In genomic region chr7:127793582-127793981, GRCh38 we compare ENCODE assay signal across 27 cellular contexts.
DNase-seq lines count a peak whose midpoint lies in the region; ATAC-seq and TF ChIP-seq lines count a peak whose summit lies in the region.
"Had no signal": no experiment of that assay in that cellular context is flagged by ENCODE, and none has a peak within 500 bp of the region (broad histone marks: within the 10 kb centered on the region; RNA-seq: fewer than 3 reads in every experiment).

No MANE protein-coding gene starts in this region.

- H3K4me3 ChIP-seq in naive thymus-derived CD4-positive, alpha-beta T cell (ENCODE audit: low read length), result no peak overlapping the region
- H3K4me3 ChIP-seq: coronary artery, suprapubic skin, vagina had no signal

- no peaks in the 10 kb centered on the region for H3K27me3 Mint-ChIP-seq in T-helper 17 cell
- no peaks in the 10 kb centered on the region for H3K27me3 Mint-ChIP-seq in naive thymus-derived CD4-positive, alpha-beta T cell
- H3K27me3 Mint-ChIP-seq in activated naive CD4-positive, alpha-beta T cell treated with anti-CD3 and anti-CD28 coated beads, Interleukin-2, amount 10 ng/mL, durations not matched to agents 7 days and 5 days, result no peaks in the 10 kb centered on the region
- H3K27me3 Mint-ChIP-seq: CD4-positive, alpha-beta memory T cell had no signal

- intact Hi-C loops in naive thymus-derived CD4-positive, alpha-beta T cell (cut with micrococcal nuclease), result loop anchor here in 1 of 2 donors (2.0 kb wide), 1 partner anchor 85 kb away; no protein-coding TSS in a partner anchor

- H3K36me3 ChIP-seq in naive thymus-derived CD4-positive, alpha-beta T cell (ENCODE audit: control insufficient read depth in 2 of 3, insufficient read depth in 3 of 3, low read length in 3 of 3), result no peaks in the 10 kb centered on the region
- H3K36me3 ChIP-seq: suprapubic skin, vagina had no signal

- CTCF ChIA-PET in naive thymus-derived CD4-positive, alpha-beta T cell (lab: Charles Lee), result interaction anchor here (2.0 to 2.2 kb wide), 2 partner anchors 10 to 14 kb away, joined by 5 to 6 read pairs; no protein-coding TSS in a partner anchor
- CTCF ChIA-PET in activated naive CD4-positive, alpha-beta T cell treated with anti-CD3 and anti-CD28 coated beads, Interleukin-2, amount 10 ng/mL, durations not matched to agents 7 days and 5 days (lab: Charles Lee), result interaction anchor here (1.1 to 1.6 kb wide), 3 partner anchors 10 to 237 kb away, joined by 3 to 9 read pairs (median 3); no protein-coding TSS in a partner anchor

- DNase-seq in T-helper 17 cell (no peak), DMS 273 treated with DMSO at 0.1 percent for 48 hours (lab: John Stamatoyannopoulos, UW) (no peak)
- DNase-seq in naive thymus-derived CD4-positive, alpha-beta T cell, result no peak
- DNase-seq in stimulated activated CD4-positive, alpha-beta T cell treated with anti-CD3 and anti-CD28 coated beads, Interleukin-12 subunit alpha, Interleukin-12 subunit beta, amount 100 ng/mL, for 4 hours, result no peak
- DNase-seq in activated naive CD4-positive, alpha-beta T cell treated with anti-CD3 and anti-CD28 coated beads, Interleukin-2, amount 10 ng/mL, durations not matched to agents 7 days and 5 days, result no peak
- DNase-seq: activated CD4-positive, alpha-beta T cell treated with anti-CD3 and anti-CD28 coated beads for 1 hour; activated naive CD4-positive, alpha-beta T cell; activated T-cell treated with anti-CD3 and anti-CD28 coated beads, Interleukin-2, amount 50 U/mL, for 1 hour; amniotic stem cell; CD4-positive, alpha-beta memory T cell; DMS153; GOT3; kidney; mesenchymal stem cell; MV-4-11; natural killer cell; NCI-H1694; NCI-H526 treated with DMSO at 0.1 percent for 48 hours had no signal

- peaks cover 47% of the 10 kb centered on the region for H3K4me1 Mint-ChIP-seq in T-helper 17 cell
- peaks cover 5 to 62% (median 51%) of the 10 kb centered on the region in 7 donors for H3K4me1 Mint-ChIP-seq in naive thymus-derived CD4-positive, alpha-beta T cell
- H3K4me1 Mint-ChIP-seq in activated naive CD4-positive, alpha-beta T cell treated with anti-CD3 and anti-CD28 coated beads, Interleukin-2, amount 10 ng/mL, durations not matched to agents 7 days and 5 days, result no peaks in the 10 kb centered on the region

- no peak overlapping the region for H3K4me3 Mint-ChIP-seq in T-helper 17 cell
- no peak overlapping the region for H3K4me3 Mint-ChIP-seq in naive thymus-derived CD4-positive, alpha-beta T cell
- H3K4me3 Mint-ChIP-seq in activated naive CD4-positive, alpha-beta T cell treated with anti-CD3 and anti-CD28 coated beads, Interleukin-2, amount 10 ng/mL, durations not matched to agents 7 days and 5 days, result no peak overlapping the region
- H3K4me3 Mint-ChIP-seq: CD4-positive, alpha-beta memory T cell; natural killer cell had no signal

- no peak overlapping the region for H3K27ac Mint-ChIP-seq in T-helper 17 cell
- H3K27ac Mint-ChIP-seq in naive thymus-derived CD4-positive, alpha-beta T cell, result no peak overlapping the region
- H3K27ac Mint-ChIP-seq in activated naive CD4-positive, alpha-beta T cell treated with anti-CD3 and anti-CD28 coated beads, Interleukin-2, amount 10 ng/mL, durations not matched to agents 7 days and 5 days, result no peak overlapping the region
- H3K27ac Mint-ChIP-seq: natural killer cell had no signal

- no peaks in the 10 kb centered on the region for H3K36me3 Mint-ChIP-seq in T-helper 17 cell (ENCODE audit: low read depth)
- peaks cover 1 to 48% (median 3%) of the 10 kb centered on the region in 5 donors for H3K36me3 Mint-ChIP-seq in naive thymus-derived CD4-positive, alpha-beta T cell
- H3K36me3 Mint-ChIP-seq in activated naive CD4-positive, alpha-beta T cell treated with anti-CD3 and anti-CD28 coated beads, Interleukin-2, amount 10 ng/mL, durations not matched to agents 7 days and 5 days, result no peaks in the 10 kb centered on the region
- H3K36me3 Mint-ChIP-seq: natural killer cell had no signal

- POLR2A ChIA-PET in naive thymus-derived CD4-positive, alpha-beta T cell (lab: Charles Lee), result no interaction called here

- ATAC-seq in GM18858 (IDR thresholded peaks at IDR 0.05; ENCODE audit: unreplicated experiment) (peak; percentile 68), HG02759 (IDR thresholded peaks at IDR 0.05; ENCODE audit: unreplicated experiment) (peak; percentile 67), T-helper 17 cell (peak; percentile 54), SK-N-SH treated with all-trans-retinoic acid at 6 μM for 48 hours (no peak)
- ATAC-seq in naive thymus-derived CD4-positive, alpha-beta T cell, result peak; percentile 41

- H3K9me3 Mint-ChIP-seq in naive thymus-derived CD4-positive, alpha-beta T cell, result peaks cover 0 to 2% (median 0%) of the 10 kb centered on the region in 11 donors
- H3K9me3 Mint-ChIP-seq in activated naive CD4-positive, alpha-beta T cell treated with anti-CD3 and anti-CD28 coated beads, Interleukin-2, amount 10 ng/mL, durations not matched to agents 7 days and 5 days, result no peaks in the 10 kb centered on the region
- H3K9me3 Mint-ChIP-seq: CD4-positive, alpha-beta memory T cell; natural killer cell had no signal

- no peaks in the 10 kb centered on the region for H3K27me3 ChIP-seq in naive thymus-derived CD4-positive, alpha-beta T cell (ENCODE audit: control insufficient read depth in 2 of 2, insufficient read depth in 2 of 2, low read length in 2 of 2)
- H3K27me3 ChIP-seq: suprapubic skin, vagina had no signal

- no peaks in the 10 kb centered on the region for H3K4me1 ChIP-seq in naive thymus-derived CD4-positive, alpha-beta T cell (ENCODE audit: control insufficient read depth in 2 of 2, insufficient read depth in 2 of 2, low read length in 2 of 2)
- H3K4me1 ChIP-seq: parathyroid adenoma, suprapubic skin had no signal

- H3K9me3 ChIP-seq in T-helper 17 cell (ENCODE audit: control insufficient read depth, low read length, poor library complexity, severe bottlenecking), result no peaks in the 10 kb centered on the region
- H3K9me3 ChIP-seq in naive thymus-derived CD4-positive, alpha-beta T cell (ENCODE audit: control insufficient read depth in 2 of 3, low read length in 3 of 3), result no peaks in the 10 kb centered on the region
- H3K9me3 ChIP-seq: suprapubic skin, vagina had no signal

- no peak overlapping the region for H3K27ac ChIP-seq in naive thymus-derived CD4-positive, alpha-beta T cell (ENCODE audit: low read depth, low read length)
- H3K27ac ChIP-seq: KMS-11, parathyroid adenoma, RWPE1, suprapubic skin, vagina had no signal

TF ChIP-seq in SK-N-SH treated with all-trans-retinoic acid at 6 μM for 48 hours, 23 proteins besides CTCF, POLR2A, EP300 and RAD21 (continues in another document):
- TF ChIP-seq, protein P1, sequence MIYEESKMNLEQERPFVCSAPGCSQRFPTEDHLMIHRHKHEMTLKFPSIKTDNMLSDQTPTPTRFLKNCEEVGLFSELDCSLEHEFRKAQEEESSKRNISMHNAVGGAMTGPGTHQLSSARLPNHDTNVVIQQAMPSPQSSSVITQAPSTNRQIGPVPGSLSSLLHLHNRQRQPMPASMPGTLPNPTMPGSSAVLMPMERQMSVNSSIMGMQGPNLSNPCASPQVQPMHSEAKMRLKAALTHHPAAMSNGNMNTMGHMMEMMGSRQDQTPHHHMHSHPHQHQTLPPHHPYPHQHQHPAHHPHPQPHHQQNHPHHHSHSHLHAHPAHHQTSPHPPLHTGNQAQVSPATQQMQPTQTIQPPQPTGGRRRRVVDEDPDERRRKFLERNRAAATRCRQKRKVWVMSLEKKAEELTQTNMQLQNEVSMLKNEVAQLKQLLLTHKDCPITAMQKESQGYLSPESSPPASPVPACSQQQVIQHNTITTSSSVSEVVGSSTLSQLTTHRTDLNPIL (CRISPR knock-in tag; IDR thresholded peaks at IDR 0.05; ENCODE audit: low read depth), result no peak
- TF ChIP-seq RARB (CRISPR knock-in tag; IDR thresholded peaks at IDR 0.05) (no peak), PPARA (CRISPR knock-in tag; IDR thresholded peaks at IDR 0.05; ENCODE audit: borderline replicate concordance) (no peak), POU6F1 (CRISPR knock-in tag; IDR thresholded peaks at IDR 0.05; ENCODE audit: borderline replicate concordance, low read depth) (no peak), GLIS3 (CRISPR knock-in tag; IDR thresholded peaks at IDR 0.05) (no peak), ARNTL (CRISPR knock-in tag; IDR thresholded peaks at IDR 0.05; ENCODE audit: borderline replicate concordance, low read depth) (no peak), OSR1 (CRISPR knock-in tag; IDR thresholded peaks at IDR 0.05) (no peak), ZNF70 (CRISPR knock-in tag; IDR thresholded peaks at IDR 0.05) (no peak), ESRRG (CRISPR knock-in tag; IDR thresholded peaks at IDR 0.05) (no peak)
- TF ChIP-seq, protein P2, sequence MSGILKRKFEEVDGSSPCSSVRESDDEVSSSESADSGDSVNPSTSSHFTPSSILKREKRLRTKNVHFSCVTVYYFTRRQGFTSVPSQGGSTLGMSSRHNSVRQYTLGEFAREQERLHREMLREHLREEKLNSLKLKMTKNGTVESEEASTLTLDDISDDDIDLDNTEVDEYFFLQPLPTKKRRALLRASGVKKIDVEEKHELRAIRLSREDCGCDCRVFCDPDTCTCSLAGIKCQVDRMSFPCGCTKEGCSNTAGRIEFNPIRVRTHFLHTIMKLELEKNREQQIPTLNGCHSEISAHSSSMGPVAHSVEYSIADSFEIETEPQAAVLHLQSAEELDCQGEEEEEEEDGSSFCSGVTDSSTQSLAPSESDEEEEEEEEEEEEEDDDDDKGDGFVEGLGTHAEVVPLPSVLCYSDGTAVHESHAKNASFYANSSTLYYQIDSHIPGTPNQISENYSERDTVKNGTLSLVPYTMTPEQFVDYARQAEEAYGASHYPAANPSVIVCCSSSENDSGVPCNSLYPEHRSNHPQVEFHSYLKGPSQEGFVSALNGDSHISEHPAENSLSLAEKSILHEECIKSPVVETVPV (CRISPR knock-in tag; IDR thresholded peaks at IDR 0.05), result no peak
